In the genomic region with DNA sequence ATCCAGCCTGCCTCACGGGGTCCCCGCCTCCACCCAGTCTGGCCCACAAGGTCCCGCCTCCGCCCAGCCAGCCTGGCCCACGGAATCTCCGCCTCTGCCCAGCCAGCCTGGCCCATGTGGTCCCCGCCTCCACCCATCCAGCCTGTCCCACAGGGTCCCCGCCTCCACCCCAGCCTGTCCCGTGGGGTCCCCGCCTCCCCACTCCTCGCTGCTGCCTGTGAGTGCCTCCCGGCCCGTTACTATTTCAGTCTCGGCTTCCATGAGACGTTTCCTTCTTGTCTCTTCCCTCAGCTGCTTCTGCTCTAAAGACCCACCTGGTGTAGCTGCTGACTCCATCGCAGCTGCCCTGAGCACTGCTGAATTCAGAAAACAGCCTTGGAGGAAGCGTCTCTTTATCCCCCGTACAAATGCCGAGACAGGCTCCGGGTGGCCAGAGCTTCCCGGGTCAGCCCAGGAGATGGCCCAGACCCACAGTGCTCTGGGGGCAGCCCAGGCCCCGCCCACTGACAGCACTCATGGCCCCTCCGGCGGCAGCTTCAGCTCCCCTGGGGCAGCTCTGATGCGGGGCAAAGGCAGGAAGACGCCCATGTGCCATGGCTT, we compare ENCODE assay signal across 9 cellular contexts.
DNase-seq lines count a peak whose midpoint lies in the region; ATAC-seq and TF ChIP-seq lines count a peak whose summit lies in the region.
"Had no signal": no experiment of that assay in that cellular context is flagged by ENCODE, and none has a peak within 500 bp of the region (broad histone marks: within the 10 kb centered on the region; RNA-seq: fewer than 3 reads in every experiment).

No MANE protein-coding gene starts in this region.

- TF ChIP-seq CTCF in BE2C (IDR thresholded peaks at IDR 0.05; ENCODE audit: low read depth, low read length) = no peak

- no peaks in the 10 kb centered on the region for H3K4me1 ChIP-seq in BE2C
- H3K4me1 ChIP-seq: parathyroid adenoma had no signal

- no peak for TF ChIP-seq POLR2A in erythroblast (IDR thresholded peaks at IDR 0.05; ENCODE audit: low read length)

- H3K9me3 ChIP-seq in BE2C = no peaks in the 10 kb centered on the region

- H3K36me3 ChIP-seq in BE2C = no peaks in the 10 kb centered on the region

- H3K4me3 ChIP-seq in BE2C (ENCODE audit: low read depth, low read length) = peak overlapping the region; percentile 55

- DNase-seq in BE2C (peak; percentile 80), erythroblast (lab: John Stamatoyannopoulos, UW) (peak; percentile 50 to 54), NCI-H2107 treated with DMSO at 0.1 percent for 48 hours (lab: John Stamatoyannopoulos, UW; ENCODE audit: unreplicated experiment) (no peak), cerebellar nuclear complex (lab: John Stamatoyannopoulos, UW) (no peak)
- DNase-seq in stimulated activated naive CD8-positive, alpha-beta T cell treated with anti-CD3 and anti-CD28 coated beads, Interleukin-15, Interleukin-2, amounts not matched to agents 100 U/mL and 50 U/mL, for 24 hours = peak; percentile 30
- DNase-seq in stimulated activated naive CD4-positive, alpha-beta T cell treated with Interleukin-2 at 50 U/mL for 16 hours (lab: John Stamatoyannopoulos, UW) = no peak

- ATAC-seq in GM19351 (IDR thresholded peaks at IDR 0.05; ENCODE audit: unreplicated experiment) (peak; percentile 68), HG03432 (IDR thresholded peaks at IDR 0.05; ENCODE audit: unreplicated experiment) (peak; percentile 80)
- peak; percentile 10 for ATAC-seq in stimulated activated naive CD8-positive, alpha-beta T cell treated with anti-CD3 and anti-CD28 coated beads, Interleukin-15, Interleukin-2, amounts not matched to agents 100 U/mL and 50 U/mL, for 24 hours

- no peaks in the 10 kb centered on the region for H3K27me3 ChIP-seq in BE2C

Comparison
In these comparisons a context has a peak if more than half of its experiments do, and no peak if none do; other contexts are left out.
1. DNase-seq: peak in BE2C (single experiment), erythroblast (2 of 2) and stimulated activated naive CD8-positive, alpha-beta T cell treated with anti-CD3 and anti-CD28 coated beads, Interleukin-15, Interleukin-2, amounts not matched to agents 100 U/mL and 50 U/mL, for 24 hours (single experiment); none in NCI-H2107 treated with DMSO at 0.1 percent for 48 hours (single experiment), cerebellar nuclear complex (0 of 2) and stimulated activated naive CD4-positive, alpha-beta T cell treated with Interleukin-2 at 50 U/mL for 16 hours (single experiment).
2. ATAC-seq: peak in every context shown above with its lines; median percentile 80 in HG03432; 68 in GM19351; 10 in stimulated activated naive CD8-positive, alpha-beta T cell treated with anti-CD3 and anti-CD28 coated beads, Interleukin-15, Interleukin-2, amounts not matched to agents 100 U/mL and 50 U/mL, for 24 hours.